1 cellular context compared by ENCODE assay signal in the genomic region with DNA sequence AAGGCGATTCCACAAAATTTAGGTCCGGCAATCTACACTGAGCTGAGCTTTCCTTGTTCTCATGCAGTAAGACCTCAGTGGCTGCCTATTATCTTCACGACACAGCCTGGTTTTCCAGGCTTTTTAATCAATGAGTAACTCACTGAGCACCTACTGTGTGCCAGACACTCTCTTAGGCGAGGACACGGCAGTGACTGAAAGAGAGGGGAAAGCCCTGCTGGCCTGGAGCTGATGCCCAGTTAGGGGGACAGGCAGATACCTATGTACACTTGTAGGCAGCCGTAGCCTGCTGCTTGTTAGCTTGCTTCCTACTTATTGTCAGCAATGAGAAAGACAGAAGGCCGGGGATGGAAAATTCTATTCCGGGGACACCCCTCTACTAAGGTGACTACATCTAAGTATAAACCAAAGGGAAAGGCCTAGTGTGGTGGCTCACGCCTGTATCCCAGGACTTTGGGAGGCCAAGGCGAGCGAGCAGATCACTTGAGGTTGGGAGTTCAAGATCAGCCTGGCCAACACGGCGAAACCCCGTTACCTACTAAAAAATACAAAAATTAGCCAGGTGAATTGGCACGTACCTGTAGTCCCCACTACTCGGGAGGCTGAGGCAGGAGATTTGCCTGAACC.
TF ChIP-seq lines count a peak whose summit lies in the region.

No MANE protein-coding gene starts in this region.

TF ChIP-seq in GM23338, 12 proteins besides CTCF, POLR2A, EP300 and RAD21 (continued from another document):
- TF ChIP-seq, protein P1, sequence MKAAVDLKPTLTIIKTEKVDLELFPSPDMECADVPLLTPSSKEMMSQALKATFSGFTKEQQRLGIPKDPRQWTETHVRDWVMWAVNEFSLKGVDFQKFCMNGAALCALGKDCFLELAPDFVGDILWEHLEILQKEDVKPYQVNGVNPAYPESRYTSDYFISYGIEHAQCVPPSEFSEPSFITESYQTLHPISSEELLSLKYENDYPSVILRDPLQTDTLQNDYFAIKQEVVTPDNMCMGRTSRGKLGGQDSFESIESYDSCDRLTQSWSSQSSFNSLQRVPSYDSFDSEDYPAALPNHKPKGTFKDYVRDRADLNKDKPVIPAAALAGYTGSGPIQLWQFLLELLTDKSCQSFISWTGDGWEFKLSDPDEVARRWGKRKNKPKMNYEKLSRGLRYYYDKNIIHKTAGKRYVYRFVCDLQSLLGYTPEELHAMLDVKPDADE (IDR thresholded peaks at IDR 0.05), result no peak
- TF ChIP-seq EZH2phosphoT487 (IDR thresholded peaks at IDR 0.05; ENCODE audit: unreplicated experiment) (no peak), NANOG (IDR thresholded peaks at IDR 0.05; ENCODE audit: borderline replicate concordance) (no peak)
